15 cellular contexts compared by ENCODE assay signal in the genomic region with DNA sequence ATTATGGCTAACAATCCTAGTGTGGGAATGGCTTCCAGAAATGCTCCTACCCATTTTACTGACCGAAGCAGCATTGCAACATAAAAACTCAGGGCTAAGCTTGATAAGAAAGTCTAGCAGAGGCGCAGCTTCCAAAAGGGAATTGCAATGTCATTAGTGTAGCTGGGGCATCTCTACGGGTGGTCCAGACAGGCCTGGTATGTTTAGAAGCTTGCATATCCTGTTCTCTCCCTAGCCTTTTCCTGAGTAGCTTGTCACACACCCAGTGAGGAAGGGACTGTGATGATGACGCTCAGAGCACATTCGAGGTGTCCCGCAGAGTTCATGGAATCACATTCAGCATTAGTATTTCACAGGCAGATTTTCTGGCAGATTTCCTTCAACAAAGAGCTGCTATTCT. TPM values are rescaled to one million over a fixed set of nuclear protein-coding genes. Genes with fewer than 3 reads are reported as not detected.
A peak's percentile ranks its signal among the peaks of the same experiment; 100 is the strongest.
DNase-seq lines count a peak whose midpoint lies in the region; ATAC-seq and TF ChIP-seq lines count a peak whose summit lies in the region.
"Had no signal": no experiment of that assay in that cellular context is flagged by ENCODE, and none has a peak within 500 bp of the region (broad histone marks: within the 10 kb centered on the region; RNA-seq: fewer than 3 reads in every experiment).

No MANE protein-coding gene starts in this region.

- peak overlapping the region; percentile 16; the same call in 1 of the 2 replicates for H3K4me2 ChIP-seq in GM23338
- no peak overlapping the region for H3K4me2 ChIP-seq in osteoblast (ENCODE audit: insufficient read depth, low read length)

- H3K27me3 Mint-ChIP-seq in GM23338 (ENCODE audit: insufficient read depth, low read depth, poor library complexity) (peaks cover 3% of the 10 kb centered on the region), WTC11 (ENCODE audit: low read depth) (no peaks in the 10 kb centered on the region)

- peak overlapping the region; percentile 78 for H3K27ac ChIP-seq in GM23338 (ENCODE audit: low read depth)
- H3K27ac ChIP-seq in right cardiac atrium (ENCODE audit: low read length): peak overlapping the region; percentile 17
- no peak overlapping the region for H3K27ac ChIP-seq in osteoblast (ENCODE audit: low read depth, low read length)
- H3K27ac ChIP-seq: breast epithelium had no signal

- H3K4me1 ChIP-seq in GM23338 (ENCODE audit: insufficient read depth) (peaks cover 53% of the 10 kb centered on the region), right cardiac atrium (ENCODE audit: control insufficient read depth, insufficient read depth, low read length) (peaks cover 2% of the 10 kb centered on the region), osteoblast (ENCODE audit: insufficient read depth, low read length) (peaks cover 13% of the 10 kb centered on the region)
- H3K4me1 ChIP-seq: breast epithelium had no signal

- peak overlapping the region; percentile 94 for H3K27ac Mint-ChIP-seq in GM23338
- peak overlapping the region; percentile 89 for H3K27ac Mint-ChIP-seq in WTC11
- H3K27ac Mint-ChIP-seq: activated T-cell treated with anti-CD3 and anti-CD28 coated beads, Interleukin-2, amount 50 U/mL, for 72 hours had no signal

- CTCF ChIA-PET in WTC11 (lab: Charles Lee): interaction anchor here (1.0 to 1.2 kb wide), 2 partner anchors 40 to 75 kb away, joined by 4 to 6 read pairs; no protein-coding TSS in a partner anchor

- peak; percentile 97 for DNase-seq in GM23338 (ENCODE audit: low spot score)
- DNase-seq in WTC11 (ENCODE audit: low spot score): peak; percentile 74
- peak in 2 of 3 donors; percentile 15 to 32 for DNase-seq in right cardiac atrium
- DNase-seq in osteoblast (ENCODE audit: insufficient read length, low spot score, missing footprints): no peak
- DNase-seq in Ammon's horn (ENCODE audit: low spot score): no peak
- no peak for DNase-seq in inferior parietal cortex (ENCODE audit: extremely low spot score)
- no peak for DNase-seq in HuH-7 (ENCODE audit: low spot score)
- DNase-seq in NCI-H524 treated with DMSO at 0.1 percent for 48 hours (lab: John Stamatoyannopoulos, UW): no peak
- DNase-seq: activated T-cell treated with anti-CD3 and anti-CD28 coated beads, Interleukin-2, amount 50 U/mL, for 72 hours; NCI-H446 treated with DMSO at 0.1 percent for 48 hours; nucleus accumbens; SHP77 treated with DMSO at 0.1 percent for 48 hours; stimulated activated naive CD4-positive, alpha-beta T cell had no signal

- 34% methylated on average over 6 of the region's 6 CpGs for WGBS in right cardiac atrium

- TF ChIP-seq CTCF in GM23338 (conservative IDR thresholded peaks at IDR 0.05; ENCODE audit: low read depth in 2 of 2) (no peak), WTC11 (IDR thresholded peaks at IDR 0.05) (no peak), osteoblast (IDR thresholded peaks at IDR 0.05; ENCODE audit: extremely low read depth, low read depth, low read length) (no peak)

- H3K9me3 Mint-ChIP-seq in GM23338 (no peaks in the 10 kb centered on the region), WTC11 (no peaks in the 10 kb centered on the region)
- H3K9me3 Mint-ChIP-seq: activated T-cell treated with anti-CD3 and anti-CD28 coated beads, Interleukin-2, amount 50 U/mL, for 72 hours had no signal

- H3K79me2 ChIP-seq in GM23338 (replicated peaks; ENCODE audit: insufficient read depth): no peaks in the 10 kb centered on the region
- no peaks in the 10 kb centered on the region for H3K79me2 ChIP-seq in osteoblast (ENCODE audit: insufficient read depth, low read length)

- H4K20me1 ChIP-seq in GM23338 (replicated peaks; ENCODE audit: insufficient read depth) (no peaks in the 10 kb centered on the region), osteoblast (ENCODE audit: insufficient read depth, low read length) (no peaks in the 10 kb centered on the region)

- H2AFZ ChIP-seq in GM23338 (no peak overlapping the region), osteoblast (ENCODE audit: low read length) (peak overlapping the region; percentile 40)

- H3K36me3 Mint-ChIP-seq in GM23338 (ENCODE audit: low read depth) (no peaks in the 10 kb centered on the region), WTC11 (no peaks in the 10 kb centered on the region)

- H3K4me1 Mint-ChIP-seq in GM23338: peaks cover 49% of the 10 kb centered on the region
- H3K4me1 Mint-ChIP-seq in WTC11: peaks cover 55% of the 10 kb centered on the region

- H3F3A ChIP-seq in GM23338 (replicated peaks; ENCODE audit: low read depth): no peaks in the 10 kb centered on the region

- H3K4me3 ChIP-seq in GM23338 (no peak overlapping the region), right cardiac atrium (ENCODE audit: low read length) (no peak overlapping the region), osteoblast (ENCODE audit: insufficient read depth, low read length) (no peak overlapping the region)
- H3K4me3 ChIP-seq: breast epithelium had no signal

- POLR2A ChIA-PET in WTC11 (lab: Charles Lee): no interaction called here

- H3K27me3 ChIP-seq in GM23338 (ENCODE audit: insufficient read depth): no peaks in the 10 kb centered on the region
- no peaks in the 10 kb centered on the region for H3K27me3 ChIP-seq in right cardiac atrium (ENCODE audit: control insufficient read depth, insufficient read depth)
- H3K27me3 ChIP-seq in osteoblast (ENCODE audit: insufficient read depth, low read length): no peaks in the 10 kb centered on the region
- H3K27me3 ChIP-seq: breast epithelium had no signal

- H3K4me3 Mint-ChIP-seq in GM23338 (peak overlapping the region; percentile 18; the same call in 2 of the 3 replicates), WTC11 (no peak overlapping the region)
- H3K4me3 Mint-ChIP-seq: activated T-cell treated with anti-CD3 and anti-CD28 coated beads, Interleukin-2, amount 50 U/mL, for 72 hours had no signal

- peak; percentile 96 for ATAC-seq in GM23338
- ATAC-seq in WTC11: peak; percentile 96
- peak; percentile 77 to 82 for ATAC-seq in right cardiac atrium
- ATAC-seq: activated T-cell treated with anti-CD3 and anti-CD28 coated beads, Interleukin-2, amount 50 U/mL, for 72 hours; esophagus mucosa had no signal

- intact Hi-C loops in right cardiac atrium (cut with DNase I): no loop called here

- no peaks in the 10 kb centered on the region for H3K9me2 ChIP-seq in GM23338 (ENCODE audit: insufficient read depth)

- no peaks in the 10 kb centered on the region for H3K36me3 ChIP-seq in GM23338 (ENCODE audit: insufficient read depth)
- H3K36me3 ChIP-seq in osteoblast (ENCODE audit: insufficient read depth, low read length): no peaks in the 10 kb centered on the region
- H3K36me3 ChIP-seq: breast epithelium had no signal

- H3K9me3 ChIP-seq in right cardiac atrium (ENCODE audit: control insufficient read depth, low read length): no peaks in the 10 kb centered on the region
- H3K9me3 ChIP-seq in osteoblast (ENCODE audit: low read depth, low read length): no peaks in the 10 kb centered on the region
- H3K9me3 ChIP-seq: breast epithelium had no signal

TF ChIP-seq in GM23338, 12 proteins besides CTCF, POLR2A, EP300 and RAD21:
- TF ChIP-seq ZNF114 (CRISPR knock-in tag; IDR thresholded peaks at IDR 0.05) (no peak), POLR2AphosphoS5 (IDR thresholded peaks at IDR 0.05; ENCODE audit: low read depth) (no peak; the same call in 1 of the 2 replicates), CREB1 (CRISPR knock-in tag; IDR thresholded peaks at IDR 0.05; ENCODE audit: low read depth) (peak; percentile 67)
- TF ChIP-seq, protein P1, sequence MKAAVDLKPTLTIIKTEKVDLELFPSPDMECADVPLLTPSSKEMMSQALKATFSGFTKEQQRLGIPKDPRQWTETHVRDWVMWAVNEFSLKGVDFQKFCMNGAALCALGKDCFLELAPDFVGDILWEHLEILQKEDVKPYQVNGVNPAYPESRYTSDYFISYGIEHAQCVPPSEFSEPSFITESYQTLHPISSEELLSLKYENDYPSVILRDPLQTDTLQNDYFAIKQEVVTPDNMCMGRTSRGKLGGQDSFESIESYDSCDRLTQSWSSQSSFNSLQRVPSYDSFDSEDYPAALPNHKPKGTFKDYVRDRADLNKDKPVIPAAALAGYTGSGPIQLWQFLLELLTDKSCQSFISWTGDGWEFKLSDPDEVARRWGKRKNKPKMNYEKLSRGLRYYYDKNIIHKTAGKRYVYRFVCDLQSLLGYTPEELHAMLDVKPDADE (IDR thresholded peaks at IDR 0.05): peak; percentile 81

TF ChIP-seq in WTC11, 78 proteins besides CTCF, POLR2A, EP300 and RAD21 (continues in another document):
- TF ChIP-seq, protein P2, sequence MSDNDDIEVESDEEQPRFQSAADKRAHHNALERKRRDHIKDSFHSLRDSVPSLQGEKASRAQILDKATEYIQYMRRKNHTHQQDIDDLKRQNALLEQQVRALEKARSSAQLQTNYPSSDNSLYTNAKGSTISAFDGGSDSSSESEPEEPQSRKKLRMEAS (CRISPR knock-in tag; IDR thresholded peaks at IDR 0.05): no peak
- TF ChIP-seq NR3C1 (CRISPR knock-in tag; conservative IDR thresholded peaks at IDR 0.05; ENCODE audit: low read depth): no peak
- peak; percentile 85; the same call in 1 of the 2 replicates for TF ChIP-seq TEAD1 (CRISPR knock-in tag; IDR thresholded peaks at IDR 0.05)
- TF ChIP-seq, protein P3, sequence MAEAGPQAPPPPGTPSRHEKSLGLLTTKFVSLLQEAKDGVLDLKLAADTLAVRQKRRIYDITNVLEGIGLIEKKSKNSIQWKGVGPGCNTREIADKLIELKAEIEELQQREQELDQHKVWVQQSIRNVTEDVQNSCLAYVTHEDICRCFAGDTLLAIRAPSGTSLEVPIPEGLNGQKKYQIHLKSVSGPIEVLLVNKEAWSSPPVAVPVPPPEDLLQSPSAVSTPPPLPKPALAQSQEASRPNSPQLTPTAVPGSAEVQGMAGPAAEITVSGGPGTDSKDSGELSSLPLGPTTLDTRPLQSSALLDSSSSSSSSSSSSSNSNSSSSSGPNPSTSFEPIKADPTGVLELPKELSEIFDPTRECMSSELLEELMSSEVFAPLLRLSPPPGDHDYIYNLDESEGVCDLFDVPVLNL (CRISPR knock-in tag; IDR thresholded peaks at IDR 0.05; ENCODE audit: borderline replicate concordance, low read depth): no peak
- no peak for TF ChIP-seq ZNF396 (CRISPR knock-in tag; IDR thresholded peaks at IDR 0.05; ENCODE audit: borderline replicate concordance)

RNA-seq across cellular contexts. Expression of a gene that starts 38.0 kb away (rescaled TPM):
- 19.7 and 20.2 TPM in 2 replicates for total RNA-seq in GM23338 (2014; rRNA removed; shearing (Covaris generic))
- polyA plus RNA-seq in GM23338 (2016; fragmentation: Nextera tagmentation; extraction: Ambion mirVana) (6.0 and 6.7 TPM in 2 replicates), right cardiac atrium (9.0 TPM)
- total RNA-seq in WTC11 (2021) (16.0 to 18.4 TPM (median 17.2 TPM) in 3 replicates), right cardiac atrium (10 to 100 TPM; 10.2 to 26.6 (median 20.0) TPM), osteoblast (632 and 879 TPM in 2 replicates)

Comparison
In these comparisons a context has a peak if more than half of its experiments do, and no peak if none do; other contexts are left out.
1. DNase-seq: peak in GM23338 (single experiment), WTC11 (single experiment) and right cardiac atrium (2 of 3); none in osteoblast (single experiment), Ammon's horn (single experiment), inferior parietal cortex (single experiment), HuH-7 (single experiment) and NCI-H524 treated with DMSO at 0.1 percent for 48 hours (single experiment).
2. RNA of a gene that starts 38.0 kb away (total RNA-seq): 632 to 879 TPM in osteoblast; 10.2 to 26.6 TPM in right cardiac atrium, 19.7 to 20.2 TPM in GM23338 and 16.0 to 18.4 TPM in WTC11; every median in the first group is over 10 times any median in the second.
3. Peak in every context shown above with its lines, with median percentiles within 50 percentile points of each other: ATAC-seq.